Comparison of ENCODE assay signal across 8 cellular contexts in genomic region chr6:29976588-29977424, GRCh38. TPM values are rescaled to one million over a fixed set of nuclear protein-coding genes. Genes with fewer than 3 reads are reported as not detected.
DNase-seq lines count a peak whose midpoint lies in the region; ATAC-seq and TF ChIP-seq lines count a peak whose summit lies in the region.

No MANE protein-coding gene starts in this region.

- H3K36me3 Mint-ChIP-seq in endothelial cell (ENCODE audit: low read depth, unreplicated experiment) = peaks cover 9% of the 10 kb centered on the region

- H3K9me3 Mint-ChIP-seq in endothelial cell (ENCODE audit: unreplicated experiment) = no peaks in the 10 kb centered on the region

- H3K27ac Mint-ChIP-seq in endothelial cell (ENCODE audit: unreplicated experiment) = peak overlapping the region; percentile 52

- peak overlapping the region; percentile 86 for H3K4me3 Mint-ChIP-seq in endothelial cell (ENCODE audit: unreplicated experiment)

- peaks cover 8% of the 10 kb centered on the region for H3K27me3 Mint-ChIP-seq in endothelial cell (ENCODE audit: unreplicated experiment)

- TF ChIP-seq CTCF in GM12865 (IDR thresholded peaks at IDR 0.05; ENCODE audit: insufficient read depth, low read depth, low read length, missing control alignments) (peak; percentile 24), endothelial cell (IDR thresholded peaks at IDR 0.05; ENCODE audit: unreplicated experiment) (no peak)

- H3K4me1 Mint-ChIP-seq in endothelial cell (ENCODE audit: unreplicated experiment) = peaks cover 35% of the 10 kb centered on the region

- DNase-seq in GM12865 (ENCODE audit: low read depth) (peak; percentile 80), NCI-H774 (lab: John Stamatoyannopoulos, UW) (peak; percentile 52), activated T-cell treated with anti-CD3 and anti-CD28 coated beads for 24 hours (ENCODE audit: low read depth) (peak; percentile 35), endothelial cell (ENCODE audit: low spot score) (peak; percentile 68), mesenteric fat pad (ENCODE audit: low spot score) (peak; percentile 96)
- DNase-seq in stimulated activated CD8-positive, alpha-beta memory T cell treated with anti-CD3 and anti-CD28 coated beads, Interleukin-4, amount 100 ng/mL, for 24 hours (ENCODE audit: low read depth) = peak; percentile 31

- peak overlapping the region; percentile 59 for H3K4me3 ChIP-seq in GM12865 (ENCODE audit: low read depth, low read length)

- ATAC-seq in HG03354 (IDR thresholded peaks at IDR 0.05; ENCODE audit: poor library complexity, severe bottlenecking, unreplicated experiment) (peak; percentile 69), GM19395 (IDR thresholded peaks at IDR 0.05; ENCODE audit: unreplicated experiment) (no peak)

RNA-seq across cellular contexts. Expression of gene HLA-A, which starts 34.5 kb away (rescaled TPM):
- 167 TPM for total RNA-seq in endothelial cell (ENCODE audit: unreplicated experiment)
- total RNA-seq in mesenteric fat pad = 526 TPM

Comparison
In these comparisons a context has a peak if more than half of its experiments do, and no peak if none do; other contexts are left out.
1. DNase-seq: peak in every context shown above with its lines; median percentile 96 in mesenteric fat pad; 80 in GM12865; 68 in endothelial cell; 52 in NCI-H774; 35 in activated T-cell treated with anti-CD3 and anti-CD28 coated beads for 24 hours; 31 in stimulated activated CD8-positive, alpha-beta memory T cell treated with anti-CD3 and anti-CD28 coated beads, Interleukin-4, amount 100 ng/mL, for 24 hours.